ENCODE assay signal across 9 cellular contexts in genomic region chr17:15649861-15650391, GRCh38. TPM values are rescaled to one million over a fixed set of nuclear protein-coding genes. Genes with fewer than 3 reads are reported as not detected.
DNase-seq lines count a peak whose midpoint lies in the region; ATAC-seq and TF ChIP-seq lines count a peak whose summit lies in the region.
"Had no signal": no experiment of that assay in that cellular context is flagged by ENCODE, and none has a peak within 500 bp of the region (broad histone marks: within the 10 kb centered on the region; RNA-seq: fewer than 3 reads in every experiment).

No MANE protein-coding gene starts in this region.

- peaks cover 22 to 36% (median 35%) of the 10 kb centered on the region in 3 donors for H3K4me1 ChIP-seq in skeletal muscle tissue (ENCODE audit: control insufficient read depth in 3 of 3, insufficient read depth in 3 of 3, low read length in 3 of 3)

- peak overlapping the region in 1 of 3 donors; percentile 57 for H3K9ac ChIP-seq in skeletal muscle tissue (ENCODE audit: low read depth in 1 of 3, low read length in 3 of 3)

- DNase-seq in Caki2 (ENCODE audit: low read depth) (peak; percentile 45), SHP77 treated with DMSO at 0.1 percent for 48 hours (lab: John Stamatoyannopoulos, UW) (peak; percentile 57), fibroblast of the aortic adventitia (ENCODE audit: low read depth) (peak; percentile 62), DMS79 treated with DMSO at 0.1 percent for 48 hours (lab: John Stamatoyannopoulos, UW) (no peak), inferior parietal cortex (ENCODE audit: extremely low spot score) (no peak)
- no peak for DNase-seq in activated CD4-positive, CD25-positive, alpha-beta regulatory T cell treated with anti-CD3 and anti-CD28 coated beads, Interleukin-2, amount 50 U/mL, for 72 hours

- no peaks in the 10 kb centered on the region for H3K27me3 ChIP-seq in skeletal muscle tissue (ENCODE audit: control insufficient read depth in 3 of 3, insufficient read depth in 3 of 3, low read length in 3 of 3)

- in situ Hi-C loops in Caki2 (cut with HindIII; ENCODE audit: low pct_unique_long_range_greater_than_20kb, low sequenced_read_pairs), result no loop called here

- H3K9me3 ChIP-seq in skeletal muscle tissue (ENCODE audit: control insufficient read depth in 3 of 3, low read length in 3 of 3), result no peaks in the 10 kb centered on the region

- H3K27ac ChIP-seq in skeletal muscle tissue (ENCODE audit: low read depth, low read length), result peak overlapping the region; percentile 25

- no peak for ATAC-seq in HG03460 (IDR thresholded peaks at IDR 0.05; ENCODE audit: unreplicated experiment)
- ATAC-seq: left lobe of liver had no signal

- H3K36me3 ChIP-seq in skeletal muscle tissue (ENCODE audit: control insufficient read depth in 3 of 3, insufficient read depth in 3 of 3, low read length in 3 of 3), result no peaks in the 10 kb centered on the region

- H3K4me3 ChIP-seq in fibroblast of the aortic adventitia (ENCODE audit: low read depth, low read length), result peak overlapping the region; percentile 97
- H3K4me3 ChIP-seq in skeletal muscle tissue (ENCODE audit: low read length in 3 of 3), result peak overlapping the region; percentile 45 to 92 (median 81)

- TF ChIP-seq CTCF in fibroblast of the aortic adventitia (IDR thresholded peaks at IDR 0.05; ENCODE audit: insufficient read depth, low read length), result no peak

RNA-seq across cellular contexts. Expression of gene FBXW10B, which starts 30.4 kb away (rescaled TPM):
- 5.7 and 5.8 TPM in 2 replicates for total RNA-seq in Caki2 (2014; rRNA removed; shearing (Covaris generic); ENCODE audit: low replicate concordance)
- total RNA-seq in fibroblast of the aortic adventitia (ENCODE audit: low replicate concordance) (0.27 TPM in 1 of 2 replicates, not detected in the other), skeletal muscle tissue (0.52 TPM)

RNA-seq across cellular contexts. Expression of gene TRIM16, which starts 34.2 kb away (rescaled TPM):
- 279 and 345 TPM in 2 replicates for total RNA-seq in Caki2 (2014; rRNA removed; shearing (Covaris generic); ENCODE audit: low replicate concordance)
- 36.7 and 60.4 TPM in 2 replicates for total RNA-seq in fibroblast of the aortic adventitia (ENCODE audit: low replicate concordance)
- total RNA-seq in skeletal muscle tissue, result 45.9 TPM

RNA-seq across cellular contexts. Expression of gene ZNF286A, which starts 49.6 kb away (rescaled TPM):
- total RNA-seq in Caki2 (2014; rRNA removed; shearing (Covaris generic); ENCODE audit: low replicate concordance), result 11.7 and 19.2 TPM in 2 replicates
- total RNA-seq in fibroblast of the aortic adventitia (ENCODE audit: low replicate concordance) (33.7 and 86.2 TPM in 2 replicates), skeletal muscle tissue (19.3 TPM)

Comparison
In these comparisons a context has a peak if more than half of its experiments do, and no peak if none do; other contexts are left out.
1. DNase-seq: peak in Caki2 (single experiment), SHP77 treated with DMSO at 0.1 percent for 48 hours (single experiment) and fibroblast of the aortic adventitia (single experiment); none in activated CD4-positive, CD25-positive, alpha-beta regulatory T cell treated with anti-CD3 and anti-CD28 coated beads, Interleukin-2, amount 50 U/mL, for 72 hours (single experiment), DMS79 treated with DMSO at 0.1 percent for 48 hours (single experiment) and inferior parietal cortex (single experiment).